Comparison of ENCODE assay signal across 1 cellular context in genomic region chr19:11776669-11777068, GRCh38. TPM values are rescaled to one million over a fixed set of nuclear protein-coding genes. Genes with fewer than 3 reads are reported as not detected.
"Had no signal": no experiment of that assay in that cellular context is flagged by ENCODE, and none has a peak within 500 bp of the region (broad histone marks: within the 10 kb centered on the region; RNA-seq: fewer than 3 reads in every experiment).

No MANE protein-coding gene starts in this region.

RNA-seq across cellular contexts. Expression of gene ZNF491, which starts 21.7 kb away (rescaled TPM):
- total RNA-seq: HT-29 had no signal
